In the genomic region with DNA sequence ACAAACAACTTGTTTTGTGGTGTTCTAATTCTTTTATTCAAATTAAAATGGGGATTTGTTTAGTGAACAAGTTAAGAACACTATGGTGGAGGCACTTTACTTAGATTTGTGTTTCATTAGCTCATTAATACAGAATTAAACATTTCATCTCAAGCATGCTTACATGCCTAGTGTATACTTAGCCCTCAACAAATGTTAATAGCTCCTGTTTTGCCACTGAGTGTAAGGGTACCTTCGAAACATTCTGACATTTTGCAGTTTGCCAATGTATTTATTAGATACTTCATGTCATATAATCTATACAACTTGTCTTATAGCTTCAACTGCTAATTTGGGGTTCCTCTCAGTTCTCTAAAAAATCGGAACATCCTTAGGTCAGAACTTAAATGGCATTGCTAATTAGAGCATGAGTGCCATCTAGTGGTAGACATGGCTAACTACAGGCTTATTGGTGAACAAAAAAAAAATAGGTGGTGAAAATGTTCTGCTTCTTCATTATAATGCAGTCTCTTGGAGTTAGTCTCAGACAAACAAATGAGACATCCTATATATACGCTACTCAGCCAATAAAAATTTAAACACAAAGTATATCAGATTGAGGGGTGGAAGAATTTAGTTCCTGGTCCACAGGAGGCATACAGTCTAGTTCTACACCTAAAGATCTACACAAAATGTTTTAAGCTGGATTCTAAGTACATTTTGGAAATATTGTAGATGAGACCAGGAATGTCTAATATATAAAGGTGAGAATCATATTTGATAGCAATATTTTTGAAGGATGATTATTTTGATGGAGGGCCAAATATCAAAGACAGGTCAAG, we compare ENCODE assay signal across 9 cellular contexts. TPM values are rescaled to one million over a fixed set of nuclear protein-coding genes. Genes with fewer than 3 reads are reported as not detected.
DNase-seq lines count a peak whose midpoint lies in the region; ATAC-seq and TF ChIP-seq lines count a peak whose summit lies in the region.
"Had no signal": no experiment of that assay in that cellular context is flagged by ENCODE, and none has a peak within 500 bp of the region (broad histone marks: within the 10 kb centered on the region; RNA-seq: fewer than 3 reads in every experiment).

No MANE protein-coding gene starts in this region.

- no peaks in the 10 kb centered on the region for H3K4me1 ChIP-seq in PC-9 (replicated peaks; ENCODE audit: insufficient read depth)

- DNase-seq in COLO829 (ENCODE audit: low spot score), result peak; percentile 24
- DNase-seq in HS-27A (ENCODE audit: low read depth), result peak; percentile 7
- peak in 1 of 2 experiments; percentile 50 for DNase-seq in PC-9
- DNase-seq in epithelial cell of esophagus (ENCODE audit: low read depth), result peak; percentile 56
- DNase-seq in non-pigmented ciliary epithelial cell (ENCODE audit: low read depth), result peak; percentile 23
- no peak for DNase-seq in posterior cingulate gyrus
- DNase-seq in GDM1 (lab: John Stamatoyannopoulos, UW), result no peak

- no peaks in the 10 kb centered on the region for H3F3A ChIP-seq in PC-9 (ENCODE audit: insufficient read depth, low read depth)

- peaks cover 22% of the 10 kb centered on the region for H3K27me3 ChIP-seq in PC-9 (ENCODE audit: insufficient read depth, low read depth)

- TF ChIP-seq CTCF in PC-9 (conservative IDR thresholded peaks at IDR 0.05) (peak; percentile 98), epithelial cell of esophagus (IDR thresholded peaks at IDR 0.05; ENCODE audit: insufficient read depth, low read depth, low read length, missing control alignments) (peak; percentile 85)

- POLR2A ChIA-PET in PC-9 (lab: Charles Lee; ENCODE audit: unreplicated experiment), result no interaction called here

- intact Hi-C loops in PC-9 (cut with micrococcal nuclease; ENCODE audit: unreplicated experiment) (loop anchor here (2.0 kb wide), 1 partner anchor 1561 kb away; no protein-coding TSS in a partner anchor), posterior cingulate gyrus (cut with DNase I) (no loop called here)

- no TSS peak for BruUV-seq in PC-9 (replicated peaks; lab: Mats Ljungman, UMichigan)

- CTCF ChIA-PET in PC-9 (lab: Charles Lee), result interaction anchor here (0.7 kb wide), 2 partner anchors 598 to 796 kb away, joined by 3 read pairs; no protein-coding TSS in a partner anchor

- no peak overlapping the region for H3K27ac ChIP-seq in PC-9

- peaks cover 11% of the 10 kb centered on the region for H4K20me1 ChIP-seq in PC-9 (ENCODE audit: insufficient read depth)

- H3K4me3 ChIP-seq in PC-9 (no peak overlapping the region), epithelial cell of esophagus (ENCODE audit: low read length) (no peak overlapping the region)

- no peaks in the 10 kb centered on the region for H3K79me2 ChIP-seq in PC-9 (ENCODE audit: low read depth)

- ATAC-seq in GM19023 (IDR thresholded peaks at IDR 0.05; ENCODE audit: unreplicated experiment), result peak; percentile 48

- no peak overlapping the region for H2AFZ ChIP-seq in PC-9

- H3K36me3 ChIP-seq in PC-9 (ENCODE audit: low read depth), result no peaks in the 10 kb centered on the region

- no peak overlapping the region for H3K4me2 ChIP-seq in PC-9

- H3K9me2 ChIP-seq in PC-9 (ENCODE audit: insufficient read depth), result no peaks in the 10 kb centered on the region

- H3K9me3 ChIP-seq in PC-9 (ENCODE audit: insufficient read depth, low read depth), result no peaks in the 10 kb centered on the region

RNA-seq across cellular contexts. Expression of gene CNTN5, which starts 4.9 kb away (rescaled TPM):
- total RNA-seq in PC-9 (2021), result not detected in 2 replicates
- total RNA-seq: T-helper 2 cell treated with Interferon-gamma antibody and Interleukin-4, amounts not matched to agents 100 ng/mL and 5 ng/mL, for 36 hours had no signal

Comparison
In these comparisons a context has a peak if more than half of its experiments do, and no peak if none do; other contexts are left out.
1. DNase-seq: peak in COLO829 (single experiment), HS-27A (single experiment), epithelial cell of esophagus (single experiment) and non-pigmented ciliary epithelial cell (single experiment); none in posterior cingulate gyrus (0 of 10) and GDM1 (single experiment).